21 cellular contexts compared by ENCODE assay signal in genomic region chr20:50322703-50323131, GRCh38.
DNase-seq lines count a peak whose midpoint lies in the region; ATAC-seq and TF ChIP-seq lines count a peak whose summit lies in the region.
"Had no signal": no experiment of that assay in that cellular context is flagged by ENCODE, and none has a peak within 500 bp of the region (broad histone marks: within the 10 kb centered on the region; RNA-seq: fewer than 3 reads in every experiment).

No MANE protein-coding gene starts in this region.

- H3K4me3 ChIP-seq in RWPE2 (ENCODE audit: severe bottlenecking) (no peak overlapping the region), transverse colon (no peak overlapping the region), brain microvascular endothelial cell (ENCODE audit: low read depth, low read length) (no peak overlapping the region)
- no peak overlapping the region for H3K4me3 ChIP-seq in effector memory CD4-positive, alpha-beta T cell (ENCODE audit: insufficient read depth, low read depth, low read length, poor library complexity, severe bottlenecking)
- H3K4me3 ChIP-seq: HAP-1, psoas muscle had no signal

- 88 to 89% methylated on average over 5 of the region's 5 CpGs for WGBS in transverse colon (ENCODE audit: low coverage in 1 of 2), 2 donors

- TF ChIP-seq POLR2A in transverse colon (IDR thresholded peaks at IDR 0.05): no peak

- no peaks in the 10 kb centered on the region for H3K9me3 ChIP-seq in RWPE2 (ENCODE audit: severe bottlenecking)
- no peaks in the 10 kb centered on the region for H3K9me3 ChIP-seq in transverse colon
- no peaks in the 10 kb centered on the region for H3K9me3 ChIP-seq in effector memory CD4-positive, alpha-beta T cell (ENCODE audit: control insufficient read depth, low read length)
- H3K9me3 ChIP-seq: HAP-1, psoas muscle had no signal

- H3K27ac Mint-ChIP-seq in mesothelial cell of epicardium: peak overlapping the region; percentile 65
- H3K27ac Mint-ChIP-seq: activated naive CD4-positive, alpha-beta T cell treated with anti-CD3 and anti-CD28 coated beads, Interleukin-2, amount 50 U/mL, for 72 hours; activated T-helper 2 cell treated with anti-CD3 and anti-CD28 coated beads, Interferon-gamma antibody, Interleukin-2, Interleukin-4, amounts not matched to agents 10 μg/mL and 5 μg/mL and 100 μg/mL, durations not matched to agents 14 hours and 24 hours and 36 hours; memory B cell; stimulated activated naive B cell treated with anti-CD40 and anti-IgM and Interleukin-4, amounts not matched to agents 10 μg/mL and 1 μg/mL and 100 μg/mL, for 72 hours had no signal

- H3K36me3 ChIP-seq in RWPE2 (ENCODE audit: low read depth): no peaks in the 10 kb centered on the region
- no peaks in the 10 kb centered on the region for H3K36me3 ChIP-seq in transverse colon
- no peaks in the 10 kb centered on the region for H3K36me3 ChIP-seq in effector memory CD4-positive, alpha-beta T cell (ENCODE audit: control insufficient read depth, insufficient read depth, low read length)
- H3K36me3 ChIP-seq in brain microvascular endothelial cell (replicated peaks): no peaks in the 10 kb centered on the region
- H3K36me3 ChIP-seq: HAP-1 had no signal

- H3K27me3 Mint-ChIP-seq in mesothelial cell of epicardium (ENCODE audit: low read depth): no peaks in the 10 kb centered on the region

- intact Hi-C loops in transverse colon (cut with DNase I; ENCODE audit: low total_unique reads): no loop called here

- in situ Hi-C loops in transverse colon (cut with MboI; ENCODE audit: low pct_ligation_motif_present in 1 of 4, low pct_unique_long_range_greater_than_20kb in 1 of 4, low sequenced_read_pairs in 3 of 4) (no loop called here), brain microvascular endothelial cell (cut with HindIII; ENCODE audit: low pct_ligation_motif_present, low sequenced_read_pairs) (no loop called here)

- peaks cover 4% of the 10 kb centered on the region for H3K9me3 Mint-ChIP-seq in mesothelial cell of epicardium
- H3K9me3 Mint-ChIP-seq: activated naive CD4-positive, alpha-beta T cell treated with anti-CD3 and anti-CD28 coated beads, Interleukin-2, amount 50 U/mL, for 72 hours had no signal

- H3K4me1 ChIP-seq in RWPE2 (ENCODE audit: insufficient read depth, poor library complexity, severe bottlenecking) (peaks cover 20% of the 10 kb centered on the region), transverse colon (peaks cover 4 to 21% (median 11%) of the 10 kb centered on the region in 4 donors)
- H3K4me1 ChIP-seq in effector memory CD4-positive, alpha-beta T cell (ENCODE audit: control insufficient read depth, insufficient read depth, low read length, poor library complexity, severe bottlenecking): no peaks in the 10 kb centered on the region
- H3K4me1 ChIP-seq: HAP-1 had no signal

- H3K27ac ChIP-seq in RWPE2 (ENCODE audit: poor library complexity, severe bottlenecking): peak overlapping the region; percentile 86
- H3K27ac ChIP-seq in transverse colon: no peak overlapping the region
- no peak overlapping the region for H3K27ac ChIP-seq in effector memory CD4-positive, alpha-beta T cell (ENCODE audit: insufficient read depth, low read length, poor library complexity, severe bottlenecking)
- no peak overlapping the region for H3K27ac ChIP-seq in brain microvascular endothelial cell

- POLR2A ChIA-PET in HEK293T (lab: Yijun Ruan, JAX): no interaction called here

- no peak for DNase-seq in HEK293T (ENCODE audit: extremely low spot score)
- DNase-seq in RWPE2 (ENCODE audit: low spot score): peak; percentile 64
- DNase-seq in mesothelial cell of epicardium (ENCODE audit: low spot score in 2 of 2, unreplicated experiment in 2 of 2): no peak
- peak; percentile 4 for DNase-seq in transverse colon
- DNase-seq in effector memory CD4-positive, alpha-beta T cell: no peak
- DNase-seq in brain microvascular endothelial cell: no peak
- DNase-seq: activated CD4-positive, alpha-beta T cell treated with anti-CD3 and anti-CD28 coated beads for 1 hour; C1 segment of cervical spinal cord; effector CD4-positive, alpha-beta T cell; glutamatergic neuron; NCI-H1436 treated with DMSO at 0.1 percent for 48 hours; NCI-H2107; NCI-H345; psoas muscle; SHP77; stimulated activated naive B cell treated with anti-CD40 and anti-IgM and Interleukin-4, amounts not matched to agents 10 μg/mL and 1 μg/mL and 100 μg/mL, for 72 hours had no signal

- H3K4me3 Mint-ChIP-seq in mesothelial cell of epicardium: no peak overlapping the region
- H3K4me3 Mint-ChIP-seq: memory B cell; stimulated activated naive B cell treated with anti-CD40 and anti-IgM and Interleukin-4, amounts not matched to agents 10 μg/mL and 1 μg/mL and 100 μg/mL, for 72 hours had no signal

- no peak for ATAC-seq in RWPE2 (ENCODE audit: low read depth)
- ATAC-seq in HG02763 (IDR thresholded peaks at IDR 0.05; ENCODE audit: unreplicated experiment): no peak
- ATAC-seq: activated naive CD4-positive, alpha-beta T cell treated with anti-CD3 and anti-CD28 coated beads, Interleukin-2, amount 50 U/mL, for 72 hours; psoas muscle; stimulated activated naive B cell treated with anti-CD40 and anti-IgM and Interleukin-4, amounts not matched to agents 10 μg/mL and 1 μg/mL and 100 μg/mL, for 72 hours had no signal

- H3K27me3 ChIP-seq in RWPE2 (ENCODE audit: insufficient read depth, poor library complexity, severe bottlenecking): no peaks in the 10 kb centered on the region
- H3K27me3 ChIP-seq in transverse colon: no peaks in the 10 kb centered on the region
- H3K27me3 ChIP-seq in effector memory CD4-positive, alpha-beta T cell (replicated peaks; ENCODE audit: control insufficient read depth, insufficient read depth, low read length, poor library complexity, severe bottlenecking): no peaks in the 10 kb centered on the region
- H3K27me3 ChIP-seq in brain microvascular endothelial cell (replicated peaks): no peaks in the 10 kb centered on the region

- CTCF ChIA-PET in HEK293T (lab: Yijun Ruan, JAX): no interaction called here

- TF ChIP-seq EP300 in transverse colon (IDR thresholded peaks at IDR 0.05; ENCODE audit: low read depth): no peak

- peaks cover 23% of the 10 kb centered on the region for H3K4me1 Mint-ChIP-seq in mesothelial cell of epicardium
- H3K4me1 Mint-ChIP-seq: memory B cell had no signal

- TF ChIP-seq CTCF in RWPE2 (IDR thresholded peaks at IDR 0.05; ENCODE audit: poor library complexity, severe bottlenecking): no peak
- no peak for TF ChIP-seq CTCF in mesothelial cell of epicardium (IDR thresholded peaks at IDR 0.05; ENCODE audit: unreplicated experiment)
- TF ChIP-seq CTCF in transverse colon (IDR thresholded peaks at IDR 0.05): no peak
- TF ChIP-seq CTCF in brain microvascular endothelial cell (IDR thresholded peaks at IDR 0.05; ENCODE audit: low read depth, low read length, missing control alignments): no peak

- H3K36me3 Mint-ChIP-seq in mesothelial cell of epicardium: no peaks in the 10 kb centered on the region
- H3K36me3 Mint-ChIP-seq: activated naive CD4-positive, alpha-beta T cell treated with anti-CD3 and anti-CD28 coated beads, Interleukin-2, amount 50 U/mL, for 72 hours had no signal

TF ChIP-seq in HEK293T, 16 proteins besides CTCF, POLR2A, EP300 and RAD21:
- TF ChIP-seq CTBP1 (IDR thresholded peaks at IDR 0.05; ENCODE audit: borderline replicate concordance): no peak
- TF ChIP-seq PKNOX1 (IDR thresholded peaks at IDR 0.05): peak; percentile 13; the same call in 1 of the 2 replicates
- TF ChIP-seq BHLHE40 (IDR thresholded peaks at IDR 0.05; ENCODE audit: borderline replicate concordance): no peak
- TF ChIP-seq FOXM1 (IDR thresholded peaks at IDR 0.05; ENCODE audit: borderline replicate concordance): no peak
- no peak for TF ChIP-seq ARNT (IDR thresholded peaks at IDR 0.05)

Comparison
In these comparisons a context has a peak if more than half of its experiments do, and no peak if none do; other contexts are left out.
1. DNase-seq: peak in RWPE2 (single experiment) and transverse colon (single experiment); none in HEK293T (single experiment), mesothelial cell of epicardium (0 of 2), effector memory CD4-positive, alpha-beta T cell (0 of 3) and brain microvascular endothelial cell (single experiment).